ENCODE assay signal across 17 cellular contexts in genomic region chr20:5041433-5041832, GRCh38. TPM values are rescaled to one million over a fixed set of nuclear protein-coding genes. Genes with fewer than 3 reads are reported as not detected.
A peak's percentile ranks its signal among the peaks of the same experiment; 100 is the strongest.
DNase-seq lines count a peak whose midpoint lies in the region; ATAC-seq, FAIRE-seq and TF ChIP-seq lines count a peak whose summit lies in the region.
"Had no signal": no experiment of that assay in that cellular context is flagged by ENCODE, and none has a peak within 500 bp of the region (broad histone marks: within the 10 kb centered on the region; RNA-seq: fewer than 3 reads in every experiment).

No MANE protein-coding gene starts in this region.

- ATAC-seq in effector memory CD8-positive, alpha-beta T cell (replicated peaks): no peak
- ATAC-seq in activated T-helper 17 cell treated with anti-CD3 and anti-CD28 coated beads, Interleukin-2, amount 50 U/mL, for 72 hours (replicated peaks): no peak
- ATAC-seq in HG03457 (IDR thresholded peaks at IDR 0.05; ENCODE audit: unreplicated experiment): no peak
- ATAC-seq: psoas muscle had no signal

- no peaks in the 10 kb centered on the region for H3K36me3 ChIP-seq in BE2C
- H3K36me3 ChIP-seq in H1 (ENCODE audit: control insufficient read depth in 2 of 4, insufficient read depth in 4 of 4, low read length in 3 of 4): no peaks in the 10 kb centered on the region
- H3K36me3 ChIP-seq in osteoblast (ENCODE audit: insufficient read depth, low read length): no peaks in the 10 kb centered on the region

- TF ChIP-seq POLR2A in NB4 (IDR thresholded peaks at IDR 0.05; ENCODE audit: extremely low read depth, insufficient read length) (no peak), H1 (IDR thresholded peaks at IDR 0.05; ENCODE audit: control extremely low read depth in 1 of 2, low read depth in 2 of 2, low read length in 2 of 2) (no peak)

- H3K4me2 ChIP-seq in H1 (ENCODE audit: insufficient read depth in 1 of 2, low read depth in 2 of 2, low read length in 2 of 2) (no peak overlapping the region), osteoblast (ENCODE audit: insufficient read depth, low read length) (no peak overlapping the region)

- H2BK15ac ChIP-seq in H1 (ENCODE audit: low read length): no peak overlapping the region

- no peak overlapping the region for H2BK120ac ChIP-seq in H1 (replicated peaks; ENCODE audit: low read depth, low read length)

- no peak overlapping the region for H3K14ac ChIP-seq in H1 (ENCODE audit: insufficient read length)

- no peak overlapping the region for H3K4me3 Mint-ChIP-seq in effector memory CD8-positive, alpha-beta T cell
- no peak overlapping the region for H3K4me3 Mint-ChIP-seq in activated T-helper 17 cell treated with anti-CD3 and anti-CD28 coated beads, Interleukin-2, amount 50 U/mL, for 72 hours
- H3K4me3 Mint-ChIP-seq: activated naive CD4-positive, alpha-beta T cell treated with anti-CD3 and anti-CD28 coated beads, Interleukin-2, amount 50 U/mL, for 24 hours; CD4-positive, alpha-beta T cell had no signal

- no peak overlapping the region for H3K9ac ChIP-seq in H1 (replicated peaks in 1 of 4; ENCODE audit: extremely low read depth in 1 of 4, low read depth in 3 of 4, low read length in 3 of 4)

- H3K27ac ChIP-seq in H1 (ENCODE audit: low read depth, low read length) (no peak overlapping the region), osteoblast (ENCODE audit: low read depth, low read length) (no peak overlapping the region)
- H3K27ac ChIP-seq: psoas muscle had no signal

- H4K8ac ChIP-seq in H1 (ENCODE audit: extremely low read depth, insufficient read depth, low read length): no peak overlapping the region

- H4K91ac ChIP-seq in H1 (replicated peaks; ENCODE audit: insufficient read length, low read length): no peak overlapping the region

- H3K79me1 ChIP-seq in H1 (ENCODE audit: low read depth, low read length): no peaks in the 10 kb centered on the region

- no peaks in the 10 kb centered on the region for H3K23me2 ChIP-seq in H1 (ENCODE audit: low read depth, low read length)

- no peak overlapping the region for H3K4ac ChIP-seq in H1 (replicated peaks; ENCODE audit: insufficient read length, low read depth, low read length)

- no peak overlapping the region for H2BK12ac ChIP-seq in H1 (ENCODE audit: low read depth, low read length)

- H3K27ac Mint-ChIP-seq in effector memory CD8-positive, alpha-beta T cell: no peak overlapping the region
- no peak overlapping the region for H3K27ac Mint-ChIP-seq in activated T-helper 17 cell treated with anti-CD3 and anti-CD28 coated beads, Interleukin-2, amount 50 U/mL, for 72 hours
- H3K27ac Mint-ChIP-seq: activated naive CD4-positive, alpha-beta T cell treated with anti-CD3 and anti-CD28 coated beads, Interleukin-2, amount 50 U/mL, for 24 hours; CD4-positive, alpha-beta T cell had no signal

- no peaks in the 10 kb centered on the region for H3K4me1 ChIP-seq in BE2C
- no peaks in the 10 kb centered on the region for H3K4me1 ChIP-seq in H1 (replicated peaks in 1 of 4; ENCODE audit: control insufficient read depth in 3 of 4, insufficient read depth in 4 of 4, low read length in 3 of 4)
- H3K4me1 ChIP-seq in osteoblast (ENCODE audit: insufficient read depth, low read length): peaks cover 9% of the 10 kb centered on the region
- H3K4me1 ChIP-seq: psoas muscle had no signal

- H3K27me3 Mint-ChIP-seq in effector memory CD8-positive, alpha-beta T cell: peaks cover 0 to 9% of the 10 kb centered on the region in 2 donors
- peaks cover 6% of the 10 kb centered on the region for H3K27me3 Mint-ChIP-seq in activated T-helper 17 cell treated with anti-CD3 and anti-CD28 coated beads, Interleukin-2, amount 50 U/mL, for 72 hours
- H3K27me3 Mint-ChIP-seq: activated naive CD4-positive, alpha-beta T cell treated with anti-CD3 and anti-CD28 coated beads, Interleukin-2, amount 50 U/mL, for 24 hours had no signal

- H3K9me3 ChIP-seq in BE2C: no peaks in the 10 kb centered on the region
- no peaks in the 10 kb centered on the region for H3K9me3 ChIP-seq in H1 (ENCODE audit: insufficient read depth in 2 of 2, low read depth in 1 of 2, low read length in 1 of 2)
- no peaks in the 10 kb centered on the region for H3K9me3 ChIP-seq in osteoblast (ENCODE audit: low read depth, low read length)
- H3K9me3 ChIP-seq: psoas muscle had no signal

- CTCF ChIA-PET in H1 (lab: Charles Lee; ENCODE audit: partially characterized antibody): interaction anchor here (0.6 to 1.0 kb wide), 2 partner anchors 34 to 305 kb away, joined by 3 to 4 read pairs; no protein-coding TSS in a partner anchor

- H3K27me3 ChIP-seq in BE2C (peaks cover 8% of the 10 kb centered on the region; the same call in 1 of the 2 replicates), H1 (replicated peaks in 1 of 4; ENCODE audit: control insufficient read depth in 3 of 4, extremely low read depth in 1 of 4, insufficient read depth in 3 of 4, low read length in 3 of 4) (no peaks in the 10 kb centered on the region), osteoblast (ENCODE audit: insufficient read depth, low read length) (no peaks in the 10 kb centered on the region)

- H3K36me3 Mint-ChIP-seq in effector memory CD8-positive, alpha-beta T cell (ENCODE audit: insufficient read depth): peaks cover 4% of the 10 kb centered on the region
- H3K36me3 Mint-ChIP-seq in activated T-helper 17 cell treated with anti-CD3 and anti-CD28 coated beads, Interleukin-2, amount 50 U/mL, for 72 hours (ENCODE audit: low read depth): no peaks in the 10 kb centered on the region
- H3K36me3 Mint-ChIP-seq: activated naive CD4-positive, alpha-beta T cell treated with anti-CD3 and anti-CD28 coated beads, Interleukin-2, amount 50 U/mL, for 24 hours had no signal

- peak overlapping the region; percentile 65; the same call in 1 of the 2 replicates for H2AFZ ChIP-seq in H1 (ENCODE audit: low read length)
- peak overlapping the region; percentile 76 for H2AFZ ChIP-seq in osteoblast (ENCODE audit: low read length)

- H3K4me1 Mint-ChIP-seq in effector memory CD8-positive, alpha-beta T cell (ENCODE audit: low read depth in 2 of 2): peaks cover 16 to 30% of the 10 kb centered on the region in 2 donors
- H3K4me1 Mint-ChIP-seq in activated T-helper 17 cell treated with anti-CD3 and anti-CD28 coated beads, Interleukin-2, amount 50 U/mL, for 72 hours: peaks cover 5% of the 10 kb centered on the region

- no peak for FAIRE-seq in H1 (lab: Jason Lieb, UNC)
- FAIRE-seq: colon had no signal

- H2AK5ac ChIP-seq in H1 (ENCODE audit: low read depth, low read length): no peak overlapping the region

- no peak overlapping the region for H3K23ac ChIP-seq in H1 (ENCODE audit: insufficient read length)

- H4K20me1 ChIP-seq in H1 (replicated peaks in 1 of 2; ENCODE audit: control insufficient read depth in 1 of 2, insufficient read depth in 2 of 2, low read length in 2 of 2): no peaks in the 10 kb centered on the region
- H4K20me1 ChIP-seq in osteoblast (ENCODE audit: insufficient read depth, low read length): no peaks in the 10 kb centered on the region

- H3K79me2 ChIP-seq in H1 (ENCODE audit: control insufficient read depth in 1 of 2, insufficient read depth in 2 of 2, low read length in 2 of 2) (no peaks in the 10 kb centered on the region), osteoblast (ENCODE audit: insufficient read depth, low read length) (no peaks in the 10 kb centered on the region)

- TF ChIP-seq CTCF in BE2C (IDR thresholded peaks at IDR 0.05; ENCODE audit: low read depth, low read length) (no peak), NB4 (IDR thresholded peaks at IDR 0.05; ENCODE audit: low read depth, low read length) (no peak), H1 (IDR thresholded peaks at IDR 0.05; ENCODE audit: control extremely low read depth in 1 of 3, insufficient read depth in 1 of 3, low read depth in 1 of 3, low read length in 3 of 3) (no peak), osteoblast (IDR thresholded peaks at IDR 0.05; ENCODE audit: extremely low read depth, low read depth, low read length) (no peak)

- no peak overlapping the region for H2BK5ac ChIP-seq in H1 (ENCODE audit: low read depth, low read length)

- POLR2A ChIA-PET in H1 (lab: Charles Lee; ENCODE audit: partially characterized antibody): interaction anchor here (0.6 kb wide), 1 partner anchor 811 kb away, joined by 3 read pairs; no protein-coding TSS in a partner anchor

- TF ChIP-seq RAD21 in H1 (IDR thresholded peaks at IDR 0.05 in 1 of 2, conservative IDR thresholded peaks at IDR 0.05 in 1 of 2; ENCODE audit: low read depth in 2 of 2, low read length in 2 of 2): no peak

- 79% methylated on average over 3 of the region's 3 CpGs; no CpG with 5 or more reads in 1 of the 2 experiments for WGBS in H1 (ENCODE audit: extremely low coverage in 1 of 2, insufficient coverage in 1 of 2, insufficient read length in 1 of 2, insufficient replicate concordance in 2 of 2, low coverage in 1 of 2, low lambda C conversion rate in 2 of 2, missing lambda C conversion rate in 1 of 2), 2 experiments

- H3K4me3 ChIP-seq in BE2C (ENCODE audit: low read depth, low read length): no peak overlapping the region
- no peak overlapping the region for H3K4me3 ChIP-seq in NB4 (ENCODE audit: low read depth, low read length)
- H3K4me3 ChIP-seq in H1 (ENCODE audit: extremely low read depth in 1 of 4, insufficient read depth in 2 of 4, low read depth in 3 of 4, low read length in 4 of 4): no peak overlapping the region
- no peak overlapping the region for H3K4me3 ChIP-seq in osteoblast (ENCODE audit: insufficient read depth, low read length)
- H3K4me3 ChIP-seq: psoas muscle had no signal

- no peak overlapping the region for H4K5ac ChIP-seq in H1 (ENCODE audit: insufficient read length, low read depth, low read length)

- H2BK20ac ChIP-seq in H1 (ENCODE audit: low read length): no peak overlapping the region

- TF ChIP-seq EP300 in H1 (IDR thresholded peaks at IDR 0.05; ENCODE audit: borderline replicate concordance in 1 of 2, low read depth in 2 of 2, low read length in 2 of 2): no peak

- no peak overlapping the region for H3K56ac ChIP-seq in H1 (replicated peaks; ENCODE audit: insufficient read length, low read depth, low read length)

- no peak overlapping the region for H3K18ac ChIP-seq in H1 (ENCODE audit: extremely low read depth, low read length)

- DNase-seq in BE2C: peak; percentile 10
- peak; percentile 87 for DNase-seq in NB4 (ENCODE audit: low read depth)
- no peak for DNase-seq in H1 (ENCODE audit: low read depth in 1 of 2, low spot score in 2 of 2)
- DNase-seq in osteoblast (ENCODE audit: insufficient read length, low spot score, missing footprints): peak; percentile 93
- DNase-seq in effector memory CD8-positive, alpha-beta T cell: no peak
- no peak for DNase-seq in middle frontal gyrus (ENCODE audit: extremely low spot score, low spot score)
- DNase-seq: CD4-positive, alpha-beta T cell; midbrain; NCI-H1417 treated with DMSO at 0.1 percent for 48 hours; NCI-H526; psoas muscle; Right ventricle myocardium superior; stimulated activated CD4-positive, alpha-beta T cell treated with anti-CD3 and anti-CD28 coated beads, Interleukin-2, amount 100 ng/mL, for 24 hours had no signal

- no peaks in the 10 kb centered on the region for H3K9me3 Mint-ChIP-seq in effector memory CD8-positive, alpha-beta T cell
- H3K9me3 Mint-ChIP-seq in activated T-helper 17 cell treated with anti-CD3 and anti-CD28 coated beads, Interleukin-2, amount 50 U/mL, for 72 hours: no peaks in the 10 kb centered on the region
- H3K9me3 Mint-ChIP-seq: activated naive CD4-positive, alpha-beta T cell treated with anti-CD3 and anti-CD28 coated beads, Interleukin-2, amount 50 U/mL, for 24 hours; CD4-positive, alpha-beta T cell had no signal

RNA-seq across cellular contexts. Expression of gene SLC23A2, which starts 40.1 kb away (rescaled TPM):
- polyA plus RNA-seq in BE2C (2012; ENCODE audit: insufficient read depth, insufficient read length, low read depth): 13.5 TPM
- total RNA-seq in H1 (2021; fragmentation: NEBNext Ultra II Directional; extraction: Animal tissue kit (Norgen Biotek cat#: 25700)): 15.7 and 18.6 TPM in 2 replicates
- 17.0 and 26.1 TPM in 2 replicates for polyA plus RNA-seq in H1 (2011; rRNA removed)
- polyA plus RNA-seq in H1 (2011; cell fraction: cytosol; rRNA removed): 13.7 TPM
- 23.6 TPM for polyA plus RNA-seq in H1 (2011; cell fraction: nucleus; rRNA removed)
- polyA plus RNA-seq in H1 (2012, experiment 1 of 2): 9.0 to 12.3 TPM (median 11.0 TPM) in 4 replicates
- polyA plus RNA-seq in H1 (2012, experiment 2 of 2): 2.6 TPM
- 14.6 TPM for polyA plus RNA-seq in H1 (2013, experiment 1 of 2)
- polyA plus RNA-seq in H1 (2013, experiment 2 of 2): 15.0 TPM
- polyA minus RNA-seq in H1 (2011; rRNA and poly(A)+ RNA removed): 28.4 and 33.6 TPM in 2 replicates
- 16.8 TPM for polyA minus RNA-seq in H1 (2011; cell fraction: cytosol; rRNA and poly(A)+ RNA removed)
- 17.0 TPM for polyA minus RNA-seq in H1 (2011; cell fraction: nucleus; rRNA and poly(A)+ RNA removed)
- total RNA-seq in osteoblast: 17.7 and 20.6 TPM in 2 replicates
- total RNA-seq in activated T-helper 17 cell treated with anti-CD3 and anti-CD28 coated beads, Interleukin-2, amount 50 U/mL, for 72 hours: 10 to 100 TPM in 1 of 2 donors, 1 to 10 TPM in 1; 9.0 to 17.2 TPM

Comparison
In these comparisons a context has a peak if more than half of its experiments do, and no peak if none do; other contexts are left out.
1. DNase-seq: peak in BE2C (single experiment), NB4 (single experiment) and osteoblast (single experiment); none in H1 (0 of 2), effector memory CD8-positive, alpha-beta T cell (0 of 3) and middle frontal gyrus (single experiment).